ENCODE assay signal across 1 cellular context in genomic region chr10:69318087-69318996, GRCh38.
TF ChIP-seq lines count a peak whose summit lies in the region.

No MANE protein-coding gene starts in this region.

TF ChIP-seq in K562, 482 proteins besides CTCF, POLR2A, EP300 and RAD21 (continued from another document and continues in another):
- TF ChIP-seq ZBTB40 (IDR thresholded peaks at IDR 0.05): peak; percentile 73
- no peak for TF ChIP-seq ZBTB40 (CRISPR knock-in tag; IDR thresholded peaks at IDR 0.05)
- TF ChIP-seq ZZZ3 (IDR thresholded peaks at IDR 0.05): no peak
- TF ChIP-seq SMAD3 (CRISPR knock-in tag; conservative IDR thresholded peaks at IDR 0.05): no peak
- peak; percentile 68; the same call in 1 of the 2 replicates for TF ChIP-seq THAP7 (CRISPR knock-in tag; IDR thresholded peaks at IDR 0.05)
- TF ChIP-seq HMBOX1 (IDR thresholded peaks at IDR 0.05): no peak
- no peak for TF ChIP-seq ZBTB12 (CRISPR knock-in tag; IDR thresholded peaks at IDR 0.05)
- no peak for TF ChIP-seq PHF21A (IDR thresholded peaks at IDR 0.05; ENCODE audit: borderline replicate concordance, low read depth)
- TF ChIP-seq RNF219 (CRISPR knock-in tag; IDR thresholded peaks at IDR 0.05): no peak
- peak; percentile 35; the same call in 1 of the 2 replicates for TF ChIP-seq JUND (IDR thresholded peaks at IDR 0.05; ENCODE audit: borderline replicate concordance, low read depth, low read length)
- TF ChIP-seq JUND (tag; IDR thresholded peaks at IDR 0.05; ENCODE audit: borderline replicate concordance, low read depth, low read length): no peak; the same call in 2 of the 3 replicates
- 0 out of 2 replicates have a peak, but pooled peaks have one; percentile 73 for TF ChIP-seq PHB (CRISPR knock-in tag; IDR thresholded peaks at IDR 0.05)
- no peak for TF ChIP-seq FOXM1 (IDR thresholded peaks at IDR 0.05; ENCODE audit: low read depth)
- TF ChIP-seq FOXM1 (CRISPR knock-in tag; IDR thresholded peaks at IDR 0.05; ENCODE audit: low read depth): no peak; the same call in 1 of the 2 replicates
- TF ChIP-seq, protein P1, sequence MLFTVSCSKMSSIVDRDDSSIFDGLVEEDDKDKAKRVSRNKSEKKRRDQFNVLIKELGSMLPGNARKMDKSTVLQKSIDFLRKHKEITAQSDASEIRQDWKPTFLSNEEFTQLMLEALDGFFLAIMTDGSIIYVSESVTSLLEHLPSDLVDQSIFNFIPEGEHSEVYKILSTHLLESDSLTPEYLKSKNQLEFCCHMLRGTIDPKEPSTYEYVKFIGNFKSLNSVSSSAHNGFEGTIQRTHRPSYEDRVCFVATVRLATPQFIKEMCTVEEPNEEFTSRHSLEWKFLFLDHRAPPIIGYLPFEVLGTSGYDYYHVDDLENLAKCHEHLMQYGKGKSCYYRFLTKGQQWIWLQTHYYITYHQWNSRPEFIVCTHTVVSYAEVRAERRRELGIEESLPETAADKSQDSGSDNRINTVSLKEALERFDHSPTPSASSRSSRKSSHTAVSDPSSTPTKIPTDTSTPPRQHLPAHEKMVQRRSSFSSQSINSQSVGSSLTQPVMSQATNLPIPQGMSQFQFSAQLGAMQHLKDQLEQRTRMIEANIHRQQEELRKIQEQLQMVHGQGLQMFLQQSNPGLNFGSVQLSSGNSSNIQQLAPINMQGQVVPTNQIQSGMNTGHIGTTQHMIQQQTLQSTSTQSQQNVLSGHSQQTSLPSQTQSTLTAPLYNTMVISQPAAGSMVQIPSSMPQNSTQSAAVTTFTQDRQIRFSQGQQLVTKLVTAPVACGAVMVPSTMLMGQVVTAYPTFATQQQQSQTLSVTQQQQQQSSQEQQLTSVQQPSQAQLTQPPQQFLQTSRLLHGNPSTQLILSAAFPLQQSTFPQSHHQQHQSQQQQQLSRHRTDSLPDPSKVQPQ (CRISPR knock-in tag; IDR thresholded peaks at IDR 0.05; ENCODE audit: borderline replicate concordance): no peak
- TF ChIP-seq, protein P2, sequence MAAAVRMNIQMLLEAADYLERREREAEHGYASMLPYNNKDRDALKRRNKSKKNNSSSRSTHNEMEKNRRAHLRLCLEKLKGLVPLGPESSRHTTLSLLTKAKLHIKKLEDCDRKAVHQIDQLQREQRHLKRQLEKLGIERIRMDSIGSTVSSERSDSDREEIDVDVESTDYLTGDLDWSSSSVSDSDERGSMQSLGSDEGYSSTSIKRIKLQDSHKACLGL (CRISPR knock-in tag; IDR thresholded peaks at IDR 0.05; ENCODE audit: borderline replicate concordance, poor library complexity, severe bottlenecking): no peak
- TF ChIP-seq SAFB2 (IDR thresholded peaks at IDR 0.05; ENCODE audit: borderline replicate concordance, low read depth, low read length, severe bottlenecking): no peak
- TF ChIP-seq NFRKB (IDR thresholded peaks at IDR 0.05; ENCODE audit: low read depth): no peak
- no peak for TF ChIP-seq NFXL1 (CRISPR knock-in tag; IDR thresholded peaks at IDR 0.05)
- peak; percentile 67 for TF ChIP-seq ETV5 (CRISPR knock-in tag; IDR thresholded peaks at IDR 0.05; ENCODE audit: low read depth)
- peak; percentile 38; the same call in 1 of the 2 replicates for TF ChIP-seq ZKSCAN1 (IDR thresholded peaks at IDR 0.05; ENCODE audit: low read depth, low read length)
- TF ChIP-seq ZNF740 (CRISPR knock-in tag; IDR thresholded peaks at IDR 0.05): peak; percentile 67; the same call in 1 of the 2 replicates
- TF ChIP-seq ZNF740 (tag; IDR thresholded peaks at IDR 0.05): no peak
- TF ChIP-seq, protein P3, sequence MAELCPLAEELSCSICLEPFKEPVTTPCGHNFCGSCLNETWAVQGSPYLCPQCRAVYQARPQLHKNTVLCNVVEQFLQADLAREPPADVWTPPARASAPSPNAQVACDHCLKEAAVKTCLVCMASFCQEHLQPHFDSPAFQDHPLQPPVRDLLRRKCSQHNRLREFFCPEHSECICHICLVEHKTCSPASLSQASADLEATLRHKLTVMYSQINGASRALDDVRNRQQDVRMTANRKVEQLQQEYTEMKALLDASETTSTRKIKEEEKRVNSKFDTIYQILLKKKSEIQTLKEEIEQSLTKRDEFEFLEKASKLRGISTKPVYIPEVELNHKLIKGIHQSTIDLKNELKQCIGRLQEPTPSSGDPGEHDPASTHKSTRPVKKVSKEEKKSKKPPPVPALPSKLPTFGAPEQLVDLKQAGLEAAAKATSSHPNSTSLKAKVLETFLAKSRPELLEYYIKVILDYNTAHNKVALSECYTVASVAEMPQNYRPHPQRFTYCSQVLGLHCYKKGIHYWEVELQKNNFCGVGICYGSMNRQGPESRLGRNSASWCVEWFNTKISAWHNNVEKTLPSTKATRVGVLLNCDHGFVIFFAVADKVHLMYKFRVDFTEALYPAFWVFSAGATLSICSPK (IDR thresholded peaks at IDR 0.05; ENCODE audit: borderline replicate concordance): no peak
- TF ChIP-seq SP1 (CRISPR knock-in tag; IDR thresholded peaks at IDR 0.05): peak; percentile 82
- TF ChIP-seq GMEB1 (CRISPR knock-in tag; IDR thresholded peaks at IDR 0.05): peak; percentile 85
